9 cellular contexts compared by ENCODE assay signal in genomic region chr2:36376319-36376765, GRCh38. TPM values are rescaled to one million over a fixed set of nuclear protein-coding genes. Genes with fewer than 3 reads are reported as not detected.
DNase-seq lines count a peak whose midpoint lies in the region; ATAC-seq and TF ChIP-seq lines count a peak whose summit lies in the region.
"Had no signal": no experiment of that assay in that cellular context is flagged by ENCODE, and none has a peak within 500 bp of the region (broad histone marks: within the 10 kb centered on the region; RNA-seq: fewer than 3 reads in every experiment).

No MANE protein-coding gene starts in this region.

- H3K27me3 ChIP-seq in SK-N-SH (ENCODE audit: insufficient read depth) (no peaks in the 10 kb centered on the region), right cardiac atrium (ENCODE audit: control insufficient read depth, insufficient read depth) (no peaks in the 10 kb centered on the region), sigmoid colon (no peaks in the 10 kb centered on the region)

- peaks cover 2 to 96% of the 10 kb centered on the region in 2 experiments for H3K4me1 ChIP-seq in SK-N-SH (ENCODE audit: control insufficient read depth in 1 of 2, insufficient read depth in 2 of 2, low read depth in 1 of 2, low read length in 1 of 2)
- H3K4me1 ChIP-seq in right cardiac atrium (ENCODE audit: control insufficient read depth, insufficient read depth, low read length), result peaks cover 17% of the 10 kb centered on the region
- H3K4me1 ChIP-seq in sigmoid colon, result peaks cover 0 to 89% (median 79%) of the 10 kb centered on the region in 4 donors

- POLR2A ChIA-PET in SK-N-SH (lab: Yijun Ruan, JAX), result no interaction called here

- WGBS in SK-N-SH (ENCODE audit: low lambda C conversion rate), result 20% methylated on average over 8 of the region's 8 CpGs
- WGBS in right cardiac atrium, result 19% methylated on average over 8 of the region's 8 CpGs
- 8 to 37% methylated on average over 8 of the region's 8 CpGs for WGBS in sigmoid colon, 2 donors

- no peak overlapping the region for H2AFZ ChIP-seq in SK-N-SH (ENCODE audit: low read depth)

- peak overlapping the region; percentile 8; the same call in 1 of the 2 replicates for H3K9ac ChIP-seq in SK-N-SH

- TF ChIP-seq EP300 in SK-N-SH (IDR thresholded peaks at IDR 0.05; ENCODE audit: borderline replicate concordance in 1 of 2, low read depth in 1 of 2, low read length in 1 of 2), result no peak
- no peak for TF ChIP-seq EP300 in sigmoid colon (IDR thresholded peaks at IDR 0.05)

- H3K4me3 ChIP-seq in SK-N-SH (ENCODE audit: low read depth in 2 of 2, low read length in 1 of 2) (no peak overlapping the region; a peak in 1 of 4 replicates), right cardiac atrium (ENCODE audit: low read length) (no peak overlapping the region), sigmoid colon (no peak overlapping the region)

- CTCF ChIA-PET in SK-N-SH (lab: Yijun Ruan, JAX), result interaction anchor here (1.3 to 1.4 kb wide), 3 partner anchors 17 to 25 kb away, joined by 3 to 5 read pairs (median 5); no protein-coding TSS in a partner anchor

- H3K36me3 ChIP-seq in SK-N-SH (replicated peaks in 1 of 2; ENCODE audit: control insufficient read depth in 1 of 2, insufficient read depth in 2 of 2, low read length in 1 of 2) (peaks cover 6 to 21% of the 10 kb centered on the region in 2 experiments), sigmoid colon (no peaks in the 10 kb centered on the region)

- TF ChIP-seq POLR2A in sigmoid colon (IDR thresholded peaks at IDR 0.05), result no peak

- peaks cover 100% of the 10 kb centered on the region for H3K79me2 ChIP-seq in SK-N-SH (ENCODE audit: insufficient read depth)

- TF ChIP-seq CTCF in SK-N-SH (IDR thresholded peaks at IDR 0.05) (no peak), sigmoid colon (IDR thresholded peaks at IDR 0.05) (no peak)

- no peak for TF ChIP-seq RAD21 in SK-N-SH (IDR thresholded peaks at IDR 0.05; ENCODE audit: low read length)

- H3K27ac ChIP-seq in SK-N-SH (ENCODE audit: low read depth in 2 of 2, low read length in 1 of 2) (peak overlapping the region; percentile 53 to 96; a peak in 3 of 4 replicates), right cardiac atrium (ENCODE audit: low read length) (no peak overlapping the region), sigmoid colon (peak overlapping the region in 3 of 4 donors; percentile 6 to 95 (median 63))

- peaks cover 69% of the 10 kb centered on the region for H4K20me1 ChIP-seq in SK-N-SH (ENCODE audit: insufficient read depth)

- peak; percentile 61 to 67 for ATAC-seq in right cardiac atrium
- no peak for ATAC-seq in HG03342 (IDR thresholded peaks at IDR 0.05; ENCODE audit: unreplicated experiment)

- peak overlapping the region; percentile 62 for H3K4me2 ChIP-seq in SK-N-SH

- intact Hi-C loops in right cardiac atrium (cut with DNase I) (no loop called here), sigmoid colon (cut with DNase I) (loop anchor here (5.0 kb wide), 1 partner anchor 56 kb away; no protein-coding TSS in a partner anchor)

- DNase-seq in HT-29 (ENCODE audit: low spot score), result peak; percentile 71
- peak; percentile 34 for DNase-seq in SK-N-SH
- peak; percentile 75 to 91 (median 86) for DNase-seq in right cardiac atrium
- peak; percentile 92 for DNase-seq in sigmoid colon
- DNase-seq in RKO (ENCODE audit: low spot score), result no peak
- DNase-seq in hepatic stellate cell (ENCODE audit: low spot score), result no peak
- no peak for DNase-seq in central memory CD4-positive, alpha-beta T cell
- DNase-seq: activated CD4-positive, alpha-beta T cell treated with anti-CD3 and anti-CD28 coated beads for 48 hours had no signal

- no peaks in the 10 kb centered on the region for H3K9me3 ChIP-seq in SK-N-SH
- H3K9me3 ChIP-seq in right cardiac atrium (ENCODE audit: control insufficient read depth, low read length), result no peaks in the 10 kb centered on the region
- no peaks in the 10 kb centered on the region for H3K9me3 ChIP-seq in sigmoid colon

- no peaks in the 10 kb centered on the region for H3K9me2 ChIP-seq in SK-N-SH

- peaks cover 84% of the 10 kb centered on the region for H3F3A ChIP-seq in SK-N-SH (replicated peaks; ENCODE audit: insufficient read depth)

TF ChIP-seq in SK-N-SH, 30 proteins besides CTCF, POLR2A, EP300 and RAD21 (continues in another document):
- no peak for TF ChIP-seq JUND (IDR thresholded peaks at IDR 0.05)
- no peak for TF ChIP-seq MAX (IDR thresholded peaks at IDR 0.05; ENCODE audit: low read depth)
- 0 out of 2 replicates have a peak, but pooled peaks have one; percentile 11 for TF ChIP-seq REST (IDR thresholded peaks at IDR 0.05; ENCODE audit: low read depth, low read length)
- TF ChIP-seq NRF1 (IDR thresholded peaks at IDR 0.05; ENCODE audit: low read depth, low read length), result no peak
- TF ChIP-seq NFIC (IDR thresholded peaks at IDR 0.05; ENCODE audit: borderline replicate concordance), result peak; percentile 86
- no peak for TF ChIP-seq TCF12 (IDR thresholded peaks at IDR 0.05)
- TF ChIP-seq POLR2AphosphoS5 (IDR thresholded peaks at IDR 0.05; ENCODE audit: low read depth, low read length), result peak; percentile 36
- TF ChIP-seq PBX3 (IDR thresholded peaks at IDR 0.05), result no peak
- no peak for TF ChIP-seq USF2 (IDR thresholded peaks at IDR 0.05; ENCODE audit: borderline replicate concordance, low read depth, low read length)
- TF ChIP-seq GATA2 (CRISPR knock-in tag; IDR thresholded peaks at IDR 0.05), result no peak
- no peak for TF ChIP-seq FOXJ3 (CRISPR knock-in tag; IDR thresholded peaks at IDR 0.05)
- TF ChIP-seq RXRA (IDR thresholded peaks at IDR 0.05; ENCODE audit: borderline replicate concordance, low read depth), result no peak
- no peak for TF ChIP-seq MEF2A (IDR thresholded peaks at IDR 0.05; ENCODE audit: borderline replicate concordance, low read depth)
- no peak for TF ChIP-seq RFX5 (IDR thresholded peaks at IDR 0.05; ENCODE audit: low read length)
- TF ChIP-seq, protein P1, sequence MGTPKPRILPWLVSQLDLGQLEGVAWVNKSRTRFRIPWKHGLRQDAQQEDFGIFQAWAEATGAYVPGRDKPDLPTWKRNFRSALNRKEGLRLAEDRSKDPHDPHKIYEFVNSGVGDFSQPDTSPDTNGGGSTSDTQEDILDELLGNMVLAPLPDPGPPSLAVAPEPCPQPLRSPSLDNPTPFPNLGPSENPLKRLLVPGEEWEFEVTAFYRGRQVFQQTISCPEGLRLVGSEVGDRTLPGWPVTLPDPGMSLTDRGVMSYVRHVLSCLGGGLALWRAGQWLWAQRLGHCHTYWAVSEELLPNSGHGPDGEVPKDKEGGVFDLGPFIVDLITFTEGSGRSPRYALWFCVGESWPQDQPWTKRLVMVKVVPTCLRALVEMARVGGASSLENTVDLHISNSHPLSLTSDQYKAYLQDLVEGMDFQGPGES (IDR thresholded peaks at IDR 0.05; ENCODE audit: low read depth, low read length), result no peak
- TF ChIP-seq FOXM1 (IDR thresholded peaks at IDR 0.05; ENCODE audit: low read depth), result no peak

RNA-seq across cellular contexts. Expression of gene CRIM1, which starts 20.8 kb away (rescaled TPM):
- 14.6 and 21.7 TPM in 2 replicates for total RNA-seq in HT-29 (2014; rRNA removed; shearing (Covaris generic))
- polyA plus RNA-seq in SK-N-SH (2012; rRNA removed) (228 and 244 TPM in 2 replicates), right cardiac atrium (10.5 TPM), sigmoid colon (10 to 100 TPM in 1 of 3 donors, 1 to 10 TPM in 2; 3.0 to 14.8 (median 3.9) TPM)
- 191 and 233 TPM in 2 replicates for polyA plus RNA-seq in SK-N-SH (2012; cell fraction: cytosol; rRNA removed)
- 201 and 239 TPM in 2 replicates for polyA plus RNA-seq in SK-N-SH (2012; cell fraction: nucleus; rRNA removed)
- total RNA-seq in right cardiac atrium (10 to 100 TPM; 21.2 to 34.0 (median 29.3) TPM), sigmoid colon (100 to 1,000 TPM in 1 of 4 donors, 10 to 100 TPM in 3; 55.6 to 148 (median 64.2) TPM)

Comparison
In these comparisons a context has a peak if more than half of its experiments do, and no peak if none do; other contexts are left out.
1. DNase-seq: peak in HT-29 (single experiment), SK-N-SH (single experiment), right cardiac atrium (3 of 3) and sigmoid colon (single experiment); none in RKO (single experiment), hepatic stellate cell (single experiment) and central memory CD4-positive, alpha-beta T cell (single experiment).